ENCODE assay signal across 20 cellular contexts in the genomic region with DNA sequence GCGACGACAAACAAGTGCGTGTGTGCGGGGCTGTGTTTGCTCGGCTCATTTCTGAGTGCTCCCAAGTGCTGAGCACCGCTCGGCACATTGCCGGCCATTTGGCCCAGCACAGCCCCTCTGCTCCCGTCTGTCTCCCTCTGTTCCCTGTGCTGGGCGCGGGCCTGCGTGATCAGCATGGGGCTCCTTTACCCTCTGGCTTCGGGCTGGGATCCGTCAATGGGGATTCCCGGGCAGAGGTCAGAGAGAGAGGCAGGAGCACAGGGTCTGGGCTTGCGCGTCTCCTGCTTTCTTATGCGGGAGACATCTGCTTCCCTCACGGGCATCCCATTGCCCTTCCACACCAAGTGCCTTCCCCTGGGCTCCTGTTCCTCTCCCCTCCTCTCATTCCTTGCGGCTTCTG.
"Had no signal": no experiment of that assay in that cellular context is flagged by ENCODE, and none has a peak within 500 bp of the region (broad histone marks: within the 10 kb centered on the region; RNA-seq: fewer than 3 reads in every experiment).

No MANE protein-coding gene starts in this region.

- H3K9me3 ChIP-seq: right lobe of liver had no signal

- H3K27ac ChIP-seq: esophagus squamous epithelium, left ventricle myocardium inferior, right lobe of liver, tibial nerve had no signal

- ATAC-seq: activated CD4-positive, alpha-beta T cell treated with anti-CD3 and anti-CD28 coated beads for 36 hours; activated CD8-positive, alpha-beta memory T cell treated with anti-CD3 and anti-CD28 coated beads, Interleukin-2, amount 10 ng/mL, durations not matched to agents 7 days and 5 days; activated CD8-positive, alpha-beta T cell treated with anti-CD3 and anti-CD28 coated beads, Interleukin-2, amount 10 ng/mL, durations not matched to agents 7 days and 5 days; activated naive CD8-positive, alpha-beta T cell treated with anti-CD3 and anti-CD28 coated beads, Interleukin-2, amount 50 U/mL, for 24 hours; naive thymus-derived CD4-positive, alpha-beta T cell; T-cell had no signal

- H3K27me3 ChIP-seq: right lobe of liver, tibial nerve had no signal

- H3K4me3 ChIP-seq: esophagus squamous epithelium, left ventricle myocardium inferior, right lobe of liver, tibial nerve had no signal

- DNase-seq: activated CD4-positive, alpha-beta T cell treated with anti-CD3 and anti-CD28 coated beads for 36 hours; activated CD4-positive, CD25-positive, alpha-beta regulatory T cell; activated CD8-positive, alpha-beta memory T cell treated with anti-CD3 and anti-CD28 coated beads, Interleukin-2, amount 10 ng/mL, durations not matched to agents 7 days and 5 days; activated CD8-positive, alpha-beta T cell treated with anti-CD3 and anti-CD28 coated beads, Interleukin-2, amount 10 ng/mL, durations not matched to agents 7 days and 5 days; activated naive CD8-positive, alpha-beta T cell treated with anti-CD3 and anti-CD28 coated beads, Interleukin-2, amount 50 U/mL, for 24 hours; activated T-cell treated with anti-CD3 and anti-CD28 coated beads, Interleukin-2, amount 50 U/mL, for 48 hours; esophagus squamous epithelium; hippocampal formation; left ventricle myocardium inferior; naive thymus-derived CD4-positive, alpha-beta T cell; occipital lobe; posterior cingulate gyrus; stimulated activated CD4-positive, alpha-beta T cell treated with anti-CD3 and anti-CD28 coated beads, Interleukin-2, amount 100 ng/mL, for 48 hours; stimulated activated naive CD4-positive, alpha-beta T cell treated with Interleukin-2 at 50 U/mL for 16 hours; T-cell had no signal

- H3K36me3 ChIP-seq: esophagus squamous epithelium, left ventricle myocardium inferior, right lobe of liver, tibial nerve had no signal

- H3K4me1 ChIP-seq: esophagus squamous epithelium, right lobe of liver, tibial nerve had no signal

- FAIRE-seq: bronchial epithelial cell, frontal cortex, islet of Langerhans had no signal
